Comparison of ENCODE assay signal across 11 cellular contexts in genomic region chr1:41965-42470, GRCh38. TPM values are rescaled to one million over a fixed set of nuclear protein-coding genes. Genes with fewer than 3 reads are reported as not detected.
"Had no signal": no experiment of that assay in that cellular context is flagged by ENCODE, and none has a peak within 500 bp of the region (broad histone marks: within the 10 kb centered on the region; RNA-seq: fewer than 3 reads in every experiment).

No MANE protein-coding gene starts in this region.

RNA-seq across cellular contexts. Expression of gene OR4F5, which starts 23.2 kb away (rescaled TPM):
- total RNA-seq: OCI-LY7, PC-3, PC-9, Peyer's patch, Right ventricle myocardium inferior, Right ventricle myocardium superior, RPMI7951, SJCRH30, SJSA1, SK-MEL-5 had no signal
- polyA plus RNA-seq: SK-N-SH had no signal
